28 cellular contexts compared by ENCODE assay signal in the genomic region with DNA sequence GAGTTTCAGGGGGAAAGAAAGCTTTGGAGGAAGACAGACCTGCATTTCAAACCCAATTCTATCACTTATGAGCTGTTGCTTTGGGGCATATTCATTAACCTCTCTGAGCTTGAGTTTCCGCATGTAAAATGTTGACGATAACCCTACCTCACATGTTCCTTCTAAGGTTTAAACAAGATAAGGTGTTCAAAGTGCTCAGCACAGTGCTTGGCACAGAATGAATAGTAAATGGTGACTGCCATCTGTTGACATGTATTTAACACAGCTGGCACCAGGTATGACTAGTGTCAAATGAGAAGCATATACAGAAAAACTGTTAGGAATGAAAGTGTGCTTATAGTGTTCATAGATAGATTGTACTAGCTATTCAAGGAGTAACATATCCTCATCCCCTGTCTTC.
"Had no signal": no experiment of that assay in that cellular context is flagged by ENCODE, and none has a peak within 500 bp of the region (broad histone marks: within the 10 kb centered on the region; RNA-seq: fewer than 3 reads in every experiment).

No MANE protein-coding gene starts in this region.

- H3K27ac ChIP-seq: neutrophil, parathyroid adenoma, psoas muscle, right lobe of liver, sigmoid colon, stomach, thyroid gland, tibial nerve, upper lobe of left lung had no signal

- FAIRE-seq: small intestine had no signal

- H3K4me3 ChIP-seq: psoas muscle, right lobe of liver, sigmoid colon, stomach, thoracic aorta, thyroid gland, tibial nerve, upper lobe of left lung, uterus had no signal

- DNase-seq: naive thymus-derived CD8-positive, alpha-beta T cell; nephron progenitor cell; nucleus accumbens; posterior cingulate gyrus; psoas muscle; right cardiac atrium; right lobe of liver; sigmoid colon; small intestine; stimulated activated CD4-positive, alpha-beta T cell treated with anti-CD3 and anti-CD28 coated beads, Interleukin-15, amount 100 ng/mL, for 24 hours; stimulated activated CD4-positive, alpha-beta T cell treated with anti-CD3 and anti-CD28 coated beads, Interleukin-2, amount 100 ng/mL, for 24 hours; stimulated activated CD4-positive, alpha-beta T cell treated with anti-CD3 and anti-CD28 coated beads, Interleukin-2, amount 100 ng/mL, for 48 hours; stimulated activated CD4-positive, alpha-beta T cell treated with anti-CD3 and anti-CD28 coated beads, Interleukin-4, amount 100 ng/mL, for 24 hours; stimulated activated naive B cell treated with anti-CD40 and anti-IgM and Interleukin-4, amounts not matched to agents 10 μg/mL and 1 μg/mL and 100 μg/mL, for 72 hours; stimulated activated naive CD4-positive, alpha-beta T cell treated with Interleukin-2 at 50 U/mL for 16 hours; stomach; thyroid gland; trophoblast cell; upper lobe of left lung; uterus had no signal

- H3K9ac ChIP-seq: parathyroid adenoma had no signal

- H3K36me3 ChIP-seq: neutrophil, right lobe of liver, sigmoid colon, stomach, thoracic aorta, thyroid gland, tibial nerve, upper lobe of left lung, uterus had no signal

- H3K27ac Mint-ChIP-seq: naive thymus-derived CD8-positive, alpha-beta T cell; nephron progenitor cell; progenitor cell of endocrine pancreas; stimulated activated effector memory CD8-positive, alpha-beta T cell treated with anti-CD3 and anti-CD28 coated beads, Interleukin-12 subunit alpha, Interleukin-12 subunit beta, amount 100 ng/mL, for 72 hours; stimulated activated naive B cell treated with anti-CD40 and anti-IgM and Interleukin-4, amounts not matched to agents 10 μg/mL and 1 μg/mL and 100 μg/mL, for 72 hours; stimulated activated naive CD8-positive, alpha-beta T cell treated with anti-CD3 and anti-CD28 coated beads, Interleukin-15, Interleukin-2, amounts not matched to agents 100 ng/mL and 50 ng/mL, for 24 hours had no signal

- H3K4me3 Mint-ChIP-seq: naive thymus-derived CD8-positive, alpha-beta T cell; nephron progenitor cell; neural crest cell; stimulated activated effector memory CD8-positive, alpha-beta T cell treated with anti-CD3 and anti-CD28 coated beads, Interleukin-12 subunit alpha, Interleukin-12 subunit beta, amount 100 ng/mL, for 72 hours; stimulated activated naive B cell treated with anti-CD40 and anti-IgM and Interleukin-4, amounts not matched to agents 10 μg/mL and 1 μg/mL and 100 μg/mL, for 72 hours; stimulated activated naive CD8-positive, alpha-beta T cell treated with anti-CD3 and anti-CD28 coated beads, Interleukin-15, Interleukin-2, amounts not matched to agents 100 ng/mL and 50 ng/mL, for 24 hours had no signal

- H3K4me1 Mint-ChIP-seq: naive thymus-derived CD8-positive, alpha-beta T cell; nephron progenitor cell; stimulated activated effector memory CD8-positive, alpha-beta T cell treated with anti-CD3 and anti-CD28 coated beads, Interleukin-12 subunit alpha, Interleukin-12 subunit beta, amount 100 ng/mL, for 72 hours; stimulated activated naive B cell treated with anti-CD40 and anti-IgM and Interleukin-4, amounts not matched to agents 10 μg/mL and 1 μg/mL and 100 μg/mL, for 72 hours had no signal

- H3K27me3 ChIP-seq: neutrophil, right lobe of liver, sigmoid colon, stomach, thyroid gland, tibial nerve, upper lobe of left lung, uterus had no signal

- H3K27me3 Mint-ChIP-seq: progenitor cell of endocrine pancreas; stimulated activated naive CD8-positive, alpha-beta T cell treated with anti-CD3 and anti-CD28 coated beads, Interleukin-15, Interleukin-2, amounts not matched to agents 100 ng/mL and 50 ng/mL, for 24 hours had no signal

- H2AFZ ChIP-seq: parathyroid adenoma had no signal

- H3K79me2 ChIP-seq: parathyroid adenoma had no signal

- H3K36me3 Mint-ChIP-seq: naive thymus-derived CD8-positive, alpha-beta T cell; stimulated activated effector memory CD8-positive, alpha-beta T cell treated with anti-CD3 and anti-CD28 coated beads, Interleukin-12 subunit alpha, Interleukin-12 subunit beta, amount 100 ng/mL, for 72 hours; stimulated activated naive B cell treated with anti-CD40 and anti-IgM and Interleukin-4, amounts not matched to agents 10 μg/mL and 1 μg/mL and 100 μg/mL, for 72 hours had no signal

- ATAC-seq: naive thymus-derived CD8-positive, alpha-beta T cell; psoas muscle; right cardiac atrium; right lobe of liver; stimulated activated effector memory CD8-positive, alpha-beta T cell treated with anti-CD3 and anti-CD28 coated beads, Interleukin-12 subunit alpha, Interleukin-12 subunit beta, amount 100 ng/mL, for 72 hours; stimulated activated naive B cell treated with anti-CD40 and anti-IgM and Interleukin-4, amounts not matched to agents 10 μg/mL and 1 μg/mL and 100 μg/mL, for 72 hours had no signal

- H3K9me3 Mint-ChIP-seq: naive thymus-derived CD8-positive, alpha-beta T cell; nephron progenitor cell; neural crest cell; stimulated activated naive B cell treated with anti-CD40 and anti-IgM and Interleukin-4, amounts not matched to agents 10 μg/mL and 1 μg/mL and 100 μg/mL, for 72 hours; stimulated activated naive CD8-positive, alpha-beta T cell treated with anti-CD3 and anti-CD28 coated beads, Interleukin-15, Interleukin-2, amounts not matched to agents 100 ng/mL and 50 ng/mL, for 24 hours had no signal

- H3K4me1 ChIP-seq: parathyroid adenoma, psoas muscle, right lobe of liver, thyroid gland, tibial nerve, uterus had no signal

- H3K9me3 ChIP-seq: neutrophil, psoas muscle, right lobe of liver, sigmoid colon, stomach, thoracic aorta, thyroid gland, tibial nerve, upper lobe of left lung, uterus had no signal
